In genomic region chr7:72924748-72925545, GRCh38 we compare ENCODE assay signal across 1 cellular context.
TF ChIP-seq lines count a peak whose summit lies in the region.

Gene POM121, plus strand, starts transcription at chr7:72925095. Its CDS starts 27 bp downstream, at chr7:72925122.

TF ChIP-seq in K562, 482 proteins besides CTCF, POLR2A, EP300 and RAD21 (continued from another document and continues in another):
- TF ChIP-seq MGA (IDR thresholded peaks at IDR 0.05): peak; percentile 30; the same call in 1 of the 2 replicates
- TF ChIP-seq GABPB1 (CRISPR knock-in tag; IDR thresholded peaks at IDR 0.05): peak; percentile 56
- 0 out of 4 replicates have a peak, but pooled peaks of 1 of the 2 experiments have one; percentile 34 for TF ChIP-seq BCLAF1 (IDR thresholded peaks at IDR 0.05; ENCODE audit: borderline replicate concordance in 1 of 2, control insufficient read depth in 1 of 2, low read depth in 2 of 2, low read length in 1 of 2)
- TF ChIP-seq THRA (IDR thresholded peaks at IDR 0.05): no peak
- TF ChIP-seq ELK1 (CRISPR knock-in tag; IDR thresholded peaks at IDR 0.05): no peak
- TF ChIP-seq ZNF133 (CRISPR knock-in tag; IDR thresholded peaks at IDR 0.05): no peak
- 0 out of 2 replicates have a peak, but pooled peaks have one; percentile 7 for TF ChIP-seq NFIC (IDR thresholded peaks at IDR 0.05)
- no peak for TF ChIP-seq ARID1B (IDR thresholded peaks at IDR 0.05)
- no peak for TF ChIP-seq HINFP (tag; conservative IDR thresholded peaks at IDR 0.05; ENCODE audit: low read depth)
- peak; percentile 33; the same call in 1 of the 2 replicates for TF ChIP-seq FOSL1 (tag; conservative IDR thresholded peaks at IDR 0.05)
- no peak for TF ChIP-seq ZFPM2 (CRISPR knock-in tag; IDR thresholded peaks at IDR 0.05)
- no peak for TF ChIP-seq ZSCAN29 (IDR thresholded peaks at IDR 0.05)
- no peak for TF ChIP-seq EHMT2 (IDR thresholded peaks at IDR 0.05)
- no peak for TF ChIP-seq ZNF354B (CRISPR knock-in tag; IDR thresholded peaks at IDR 0.05)
- 0 out of 2 replicates have a peak, but pooled peaks have one; percentile 35 for TF ChIP-seq NR4A1 (CRISPR knock-in tag; IDR thresholded peaks at IDR 0.05)
- TF ChIP-seq NR4A1 (tag; IDR thresholded peaks at IDR 0.05): 0 out of 2 replicates have a peak, but pooled peaks have one; percentile 58
- TF ChIP-seq AFF4 (CRISPR knock-in tag; IDR thresholded peaks at IDR 0.05): peak; percentile 83
- TF ChIP-seq NONO (IDR thresholded peaks at IDR 0.05; ENCODE audit: low read depth in 2 of 2, low read length in 1 of 2): peak in 1 of 2 experiments; percentile 80
- TF ChIP-seq MLX (CRISPR knock-in tag; conservative IDR thresholded peaks at IDR 0.05): peak in 1 of 2 experiments; percentile 38; a peak in 1 of 4 replicates
- TF ChIP-seq GTF2E2 (tag; IDR thresholded peaks at IDR 0.05): no peak; the same call in 1 of the 2 replicates
- no peak for TF ChIP-seq CHAMP1 (IDR thresholded peaks at IDR 0.05)
- peak; percentile 36; the same call in 1 of the 2 replicates for TF ChIP-seq GATAD2B (IDR thresholded peaks at IDR 0.05; ENCODE audit: borderline replicate concordance)
- TF ChIP-seq CREB1 (IDR thresholded peaks at IDR 0.05): peak; percentile 99
- peak; percentile 99 for TF ChIP-seq CREB1 (CRISPR knock-in tag; IDR thresholded peaks at IDR 0.05)
- peak; percentile 81; the same call in 1 of the 2 replicates for TF ChIP-seq NR2F6 (CRISPR knock-in tag; IDR thresholded peaks at IDR 0.05)
